In genomic region chr17:28737770-28738679, GRCh38 we compare ENCODE assay signal across 8 cellular contexts. TPM values are rescaled to one million over a fixed set of nuclear protein-coding genes. Genes with fewer than 3 reads are reported as not detected.
DNase-seq lines count a peak whose midpoint lies in the region; ATAC-seq, FAIRE-seq and TF ChIP-seq lines count a peak whose summit lies in the region.

No MANE protein-coding gene starts in this region.

- peak overlapping the region; percentile 85 for H3K4me2 ChIP-seq in DOHH2 (ENCODE audit: low read length)

- ATAC-seq in HG03108 (IDR thresholded peaks at IDR 0.05; ENCODE audit: unreplicated experiment) = peak; percentile 73

- peak; percentile 95 for FAIRE-seq in GM19239 (lab: Jason Lieb, UNC)

- peaks cover 60% of the 10 kb centered on the region for H3K4me1 ChIP-seq in DOHH2 (ENCODE audit: control insufficient read depth, low read length)

- peak overlapping the region; percentile 72 for H3K4me3 ChIP-seq in DOHH2 (ENCODE audit: low read length)

- TF ChIP-seq CTCF in DOHH2 (IDR thresholded peaks at IDR 0.05; ENCODE audit: low read depth, low read length, poor library complexity, severe bottlenecking) = no peak
- no peak for TF ChIP-seq CTCF in chondrocyte (IDR thresholded peaks at IDR 0.05)

- peaks cover 27% of the 10 kb centered on the region for H3F3A ChIP-seq in DOHH2 (ENCODE audit: control insufficient read depth, insufficient read depth)

- H3K4me3 Mint-ChIP-seq in chondrocyte (ENCODE audit: unreplicated experiment) = no peak overlapping the region

- H3K27ac Mint-ChIP-seq in chondrocyte (ENCODE audit: unreplicated experiment) = no peak overlapping the region

- no peaks in the 10 kb centered on the region for H3K9me3 Mint-ChIP-seq in chondrocyte (ENCODE audit: low read depth)

- no peaks in the 10 kb centered on the region for H3K9me2 ChIP-seq in DOHH2 (replicated peaks; ENCODE audit: control insufficient read depth, low read length)

- DNase-seq in GM19239 (ENCODE audit: insufficient read length, low spot score) (peak; percentile 75), chondrocyte (ENCODE audit: low spot score) (peak; percentile 88), NCI-H2029 (lab: John Stamatoyannopoulos, UW) (no peak), middle frontal gyrus (ENCODE audit: extremely low spot score, low spot score) (no peak), occipital lobe (lab: John Stamatoyannopoulos, UW) (no peak), amniotic stem cell (lab: John Stamatoyannopoulos, UW) (no peak)

- H3K27me3 Mint-ChIP-seq in chondrocyte (ENCODE audit: low read depth) = no peaks in the 10 kb centered on the region

- no peaks in the 10 kb centered on the region for H3K36me3 Mint-ChIP-seq in chondrocyte (ENCODE audit: low read depth)

- no peaks in the 10 kb centered on the region for H3K27me3 ChIP-seq in DOHH2 (ENCODE audit: control insufficient read depth, low read length)

- no peaks in the 10 kb centered on the region for H4K20me1 ChIP-seq in DOHH2 (ENCODE audit: control insufficient read depth, insufficient read depth, low read depth, low read length)

- H3K36me3 ChIP-seq in DOHH2 (ENCODE audit: control insufficient read depth, low read length) = peaks cover 46% of the 10 kb centered on the region

- H3K79me2 ChIP-seq in DOHH2 (ENCODE audit: control insufficient read depth, low read length) = peaks cover 29% of the 10 kb centered on the region

- peak overlapping the region; percentile 90 for H3K27ac ChIP-seq in DOHH2 (ENCODE audit: low read depth, low read length)

- peaks cover 5% of the 10 kb centered on the region; the same call in 1 of the 2 replicates for H3K9me3 ChIP-seq in DOHH2 (ENCODE audit: control insufficient read depth, insufficient read depth, low read length)

- peaks cover 4% of the 10 kb centered on the region for H3K4me1 Mint-ChIP-seq in chondrocyte (ENCODE audit: low read depth)

RNA-seq across cellular contexts. Expression of gene TRAF4, which starts 5.8 kb away (rescaled TPM):
- total RNA-seq in chondrocyte (68.0 to 76.3 TPM (median 73.3 TPM) in 3 replicates), occipital lobe (35.6 TPM)

RNA-seq across cellular contexts. Expression of gene NEK8, which starts 9.4 kb away (rescaled TPM):
- total RNA-seq in chondrocyte (5.3 to 6.1 TPM (median 5.5 TPM) in 3 replicates), occipital lobe (0.62 TPM)

RNA-seq across cellular contexts. Expression of gene TLCD1, which starts 12.0 kb away (rescaled TPM):
- total RNA-seq in chondrocyte = 12.4 to 12.9 TPM (median 12.6 TPM) in 3 replicates
- total RNA-seq in occipital lobe = not detected

RNA-seq across cellular contexts. Expression of gene RPL23A, which starts 18.2 kb away (rescaled TPM):
- total RNA-seq in chondrocyte (853 to 1,026 TPM (median 884 TPM) in 3 replicates), occipital lobe (414 TPM)

RNA-seq across cellular contexts. Expression of gene RAB34, which starts 20.4 kb away (rescaled TPM):
- total RNA-seq in chondrocyte (128 to 132 TPM (median 131 TPM) in 3 replicates), occipital lobe (10.6 TPM)

Comparison
In these comparisons a context has a peak if more than half of its experiments do, and no peak if none do; other contexts are left out.
1. DNase-seq: peak in GM19239 (single experiment) and chondrocyte (single experiment); none in NCI-H2029 (single experiment), middle frontal gyrus (single experiment), occipital lobe (single experiment) and amniotic stem cell (single experiment).
2. RNA of gene TLCD1, which starts 12.0 kb away (total RNA-seq): 12.4 to 12.9 TPM in chondrocyte; not detected in occipital lobe (single experiment); every median in the first group is over 10 times any median in the second.